1 cellular context compared by ENCODE assay signal in genomic region chr3:64053581-64053980, GRCh38.
A peak's percentile ranks its signal among the peaks of the same experiment; 100 is the strongest.
TF ChIP-seq lines count a peak whose summit lies in the region.

No MANE protein-coding gene starts in this region.

TF ChIP-seq in K562, 482 proteins besides CTCF, POLR2A, EP300 and RAD21 (continued from another document):
- TF ChIP-seq ZBTB11 (CRISPR knock-in tag; IDR thresholded peaks at IDR 0.05): peak in 1 of 3 experiments; percentile 62; a peak in 2 of 6 replicates
- TF ChIP-seq HLTF (IDR thresholded peaks at IDR 0.05): no peak
- no peak for TF ChIP-seq CREBBP (IDR thresholded peaks at IDR 0.05; ENCODE audit: low read depth, low read length)
- no peak for TF ChIP-seq CREM (IDR thresholded peaks at IDR 0.05; ENCODE audit: low read depth)
- no peak for TF ChIP-seq KAT2B (IDR thresholded peaks at IDR 0.05; ENCODE audit: low read depth, low read length)
- TF ChIP-seq SP1 (CRISPR knock-in tag; IDR thresholded peaks at IDR 0.05): no peak
- peak; percentile 52 for TF ChIP-seq RFX1 (IDR thresholded peaks at IDR 0.05)
- no peak for TF ChIP-seq RB1 (IDR thresholded peaks at IDR 0.05; ENCODE audit: low read depth)
- TF ChIP-seq EGR1 (conservative IDR thresholded peaks at IDR 0.05): no peak
